ENCODE assay signal across 20 cellular contexts in genomic region chr16:82657239-82657638, GRCh38. TPM values are rescaled to one million over a fixed set of nuclear protein-coding genes. Genes with fewer than 3 reads are reported as not detected.
DNase-seq lines count a peak whose midpoint lies in the region; ATAC-seq and TF ChIP-seq lines count a peak whose summit lies in the region.
"Had no signal": no experiment of that assay in that cellular context is flagged by ENCODE, and none has a peak within 500 bp of the region (broad histone marks: within the 10 kb centered on the region; RNA-seq: fewer than 3 reads in every experiment).

No MANE protein-coding gene starts in this region.

- no peak for TF ChIP-seq CTCF in RWPE2 (IDR thresholded peaks at IDR 0.05; ENCODE audit: poor library complexity, severe bottlenecking)
- TF ChIP-seq CTCF in epithelial cell of esophagus (IDR thresholded peaks at IDR 0.05; ENCODE audit: insufficient read depth, low read depth, low read length, missing control alignments): no peak
- TF ChIP-seq CTCF in osteoblast (IDR thresholded peaks at IDR 0.05; ENCODE audit: extremely low read depth, low read depth, low read length): no peak
- TF ChIP-seq CTCF in neural progenitor cell (IDR thresholded peaks at IDR 0.05): no peak
- TF ChIP-seq CTCF in lower lobe of right lung (IDR thresholded peaks at IDR 0.05): no peak

- H3K36me3 Mint-ChIP-seq in neural progenitor cell: no peaks in the 10 kb centered on the region
- peaks cover 3% of the 10 kb centered on the region for H3K36me3 Mint-ChIP-seq in activated naive CD4-positive, alpha-beta T cell treated with anti-CD3 and anti-CD28 coated beads, Interleukin-2, amount 10 ng/mL, durations not matched to agents 7 days and 5 days
- H3K36me3 Mint-ChIP-seq: IgD-negative memory B cell had no signal

- no peaks in the 10 kb centered on the region for H3K27me3 Mint-ChIP-seq in neural progenitor cell (ENCODE audit: insufficient read depth, low read depth)
- no peaks in the 10 kb centered on the region for H3K27me3 Mint-ChIP-seq in activated naive CD4-positive, alpha-beta T cell treated with anti-CD3 and anti-CD28 coated beads, Interleukin-2, amount 10 ng/mL, durations not matched to agents 7 days and 5 days
- H3K27me3 Mint-ChIP-seq: IgD-negative memory B cell had no signal

- H3K4me2 ChIP-seq in osteoblast (ENCODE audit: insufficient read depth, low read length) (peak overlapping the region; percentile 29), neural progenitor cell (no peak overlapping the region)
- H3K4me2 ChIP-seq: BLaER1 had no signal

- DNase-seq in ELR (ENCODE audit: low read depth) (peak; percentile 65), RWPE2 (ENCODE audit: low spot score) (no peak), epithelial cell of esophagus (ENCODE audit: low read depth) (peak; percentile 36), osteoblast (ENCODE audit: insufficient read length, low spot score, missing footprints) (no peak), neural progenitor cell (ENCODE audit: low spot score) (no peak), lower lobe of right lung (no peak)
- no peak for DNase-seq in stimulated activated CD4-positive, alpha-beta T cell treated with anti-CD3 and anti-CD28 coated beads, Interleukin-1b, Interleukin-23, amount 100 ng/mL, for 48 hours
- DNase-seq in activated naive CD4-positive, alpha-beta T cell treated with anti-CD3 and anti-CD28 coated beads, Interleukin-2, amount 10 ng/mL, durations not matched to agents 7 days and 5 days: no peak
- DNase-seq: activated effector memory CD4-positive, alpha-beta T cell treated with anti-CD3 and anti-CD28 coated beads, Interleukin-2, amount 50 U/mL, for 16 hours; effector CD8-positive, alpha-beta T cell; H7; NCI-H1092; NCI-H2171; NK-92 treated with Interleukin-12 subunit alpha and Interleukin-12 subunit beta, amount 100 ng/mL, for 24 hours; sigmoid colon; SJCRH30; stimulated activated naive CD4-positive, alpha-beta T cell treated with Interleukin-2 at 50 U/mL for 16 hours had no signal

- peaks cover 24% of the 10 kb centered on the region for H3K79me2 ChIP-seq in osteoblast (ENCODE audit: insufficient read depth, low read length)
- no peaks in the 10 kb centered on the region for H3K79me2 ChIP-seq in neural progenitor cell (ENCODE audit: low read depth)

- H3K4me1 ChIP-seq in RWPE2 (ENCODE audit: insufficient read depth, poor library complexity, severe bottlenecking): peaks cover 54% of the 10 kb centered on the region
- peaks cover 80% of the 10 kb centered on the region for H3K4me1 ChIP-seq in osteoblast (ENCODE audit: insufficient read depth, low read length)
- H3K4me1 ChIP-seq in neural progenitor cell: no peaks in the 10 kb centered on the region
- peaks cover 11% of the 10 kb centered on the region for H3K4me1 ChIP-seq in lower lobe of right lung

- H3K36me3 ChIP-seq in RWPE2 (ENCODE audit: low read depth) (0 out of 2 replicates have a peak, but pooled peaks cover 3% of the 10 kb centered on the region), osteoblast (ENCODE audit: insufficient read depth, low read length) (no peaks in the 10 kb centered on the region), neural progenitor cell (no peaks in the 10 kb centered on the region), lower lobe of right lung (no peaks in the 10 kb centered on the region)
- H3K36me3 ChIP-seq: BLaER1, sigmoid colon, SJCRH30 had no signal

- H2AFZ ChIP-seq in osteoblast (ENCODE audit: low read length): no peak overlapping the region
- H2AFZ ChIP-seq in neural progenitor cell (replicated peaks): no peak overlapping the region

- peak overlapping the region; percentile 99 for H3K27ac ChIP-seq in RWPE2 (ENCODE audit: poor library complexity, severe bottlenecking)
- peak overlapping the region; percentile 96 for H3K27ac ChIP-seq in osteoblast (ENCODE audit: low read depth, low read length)
- no peak overlapping the region for H3K27ac ChIP-seq in neural progenitor cell
- no peak overlapping the region for H3K27ac ChIP-seq in lower lobe of right lung
- H3K27ac ChIP-seq: BLaER1, sigmoid colon, SJCRH30 had no signal

- no peaks in the 10 kb centered on the region for H3F3A ChIP-seq in neural progenitor cell (ENCODE audit: low read depth)

- CTCF ChIA-PET in activated naive CD4-positive, alpha-beta T cell treated with anti-CD3 and anti-CD28 coated beads, Interleukin-2, amount 10 ng/mL, durations not matched to agents 7 days and 5 days (lab: Charles Lee): no interaction called here

- H3K9ac ChIP-seq in neural progenitor cell: no peak overlapping the region
- H3K9ac ChIP-seq: BLaER1 had no signal

- H3K27me3 ChIP-seq in RWPE2 (ENCODE audit: insufficient read depth, poor library complexity, severe bottlenecking): no peaks in the 10 kb centered on the region
- H3K27me3 ChIP-seq in osteoblast (ENCODE audit: insufficient read depth, low read length): no peaks in the 10 kb centered on the region
- H3K27me3 ChIP-seq in neural progenitor cell: no peaks in the 10 kb centered on the region
- H3K27me3 ChIP-seq in lower lobe of right lung (ENCODE audit: low read depth): no peaks in the 10 kb centered on the region
- H3K27me3 ChIP-seq: BLaER1, sigmoid colon, SJCRH30 had no signal

- H4K20me1 ChIP-seq in osteoblast (ENCODE audit: insufficient read depth, low read length) (no peaks in the 10 kb centered on the region), neural progenitor cell (ENCODE audit: low read depth) (no peaks in the 10 kb centered on the region)
- H4K20me1 ChIP-seq: BLaER1 had no signal

- H3K9me3 Mint-ChIP-seq in neural progenitor cell: no peaks in the 10 kb centered on the region
- no peaks in the 10 kb centered on the region for H3K9me3 Mint-ChIP-seq in activated naive CD4-positive, alpha-beta T cell treated with anti-CD3 and anti-CD28 coated beads, Interleukin-2, amount 10 ng/mL, durations not matched to agents 7 days and 5 days

- H3K9me3 ChIP-seq in RWPE2 (ENCODE audit: severe bottlenecking) (no peaks in the 10 kb centered on the region), osteoblast (ENCODE audit: low read depth, low read length) (no peaks in the 10 kb centered on the region), neural progenitor cell (ENCODE audit: low read depth) (no peaks in the 10 kb centered on the region), lower lobe of right lung (no peaks in the 10 kb centered on the region)
- H3K9me3 ChIP-seq: BLaER1, sigmoid colon, SJCRH30 had no signal

- H3K27ac Mint-ChIP-seq in neural progenitor cell: no peak overlapping the region
- no peak overlapping the region for H3K27ac Mint-ChIP-seq in activated naive CD4-positive, alpha-beta T cell treated with anti-CD3 and anti-CD28 coated beads, Interleukin-2, amount 10 ng/mL, durations not matched to agents 7 days and 5 days

- H3K4me3 Mint-ChIP-seq in neural progenitor cell: no peak overlapping the region
- no peak overlapping the region for H3K4me3 Mint-ChIP-seq in activated naive CD4-positive, alpha-beta T cell treated with anti-CD3 and anti-CD28 coated beads, Interleukin-2, amount 10 ng/mL, durations not matched to agents 7 days and 5 days
- H3K4me3 Mint-ChIP-seq: IgD-negative memory B cell had no signal

- ATAC-seq in RWPE2 (ENCODE audit: low read depth): no peak
- ATAC-seq in lower lobe of right lung: no peak

- intact Hi-C loops in lower lobe of right lung (cut with DNase I): no loop called here

- H3K4me3 ChIP-seq in RWPE2 (ENCODE audit: severe bottlenecking) (no peak overlapping the region), epithelial cell of esophagus (ENCODE audit: low read length) (no peak overlapping the region), osteoblast (ENCODE audit: insufficient read depth, low read length) (no peak overlapping the region), neural progenitor cell (no peak overlapping the region), lower lobe of right lung (no peak overlapping the region)
- H3K4me3 ChIP-seq: BLaER1, sigmoid colon, SJCRH30 had no signal

- peaks cover 7% of the 10 kb centered on the region for H3K4me1 Mint-ChIP-seq in neural progenitor cell
- peaks cover 83% of the 10 kb centered on the region for H3K4me1 Mint-ChIP-seq in activated naive CD4-positive, alpha-beta T cell treated with anti-CD3 and anti-CD28 coated beads, Interleukin-2, amount 10 ng/mL, durations not matched to agents 7 days and 5 days

RNA-seq across cellular contexts. Expression of gene CDH13, which starts 30.5 kb away (rescaled TPM):
- 102 and 104 TPM in 2 replicates for total RNA-seq in osteoblast
- 3.0 and 3.2 TPM in 2 replicates for total RNA-seq in neural progenitor cell (ENCODE audit: low replicate concordance)
- 14.3 TPM for total RNA-seq in lower lobe of right lung
- total RNA-seq: activated CD8-positive, alpha-beta memory T cell treated with anti-CD3 and anti-CD28 coated beads for 36 hours had no signal

Comparison
In these comparisons a context has a peak if more than half of its experiments do, and no peak if none do; other contexts are left out.
1. DNase-seq: peak in ELR (single experiment) and epithelial cell of esophagus (single experiment); none in RWPE2 (single experiment), osteoblast (single experiment), stimulated activated CD4-positive, alpha-beta T cell treated with anti-CD3 and anti-CD28 coated beads, Interleukin-1b, Interleukin-23, amount 100 ng/mL, for 48 hours (single experiment), neural progenitor cell (single experiment), activated naive CD4-positive, alpha-beta T cell treated with anti-CD3 and anti-CD28 coated beads, Interleukin-2, amount 10 ng/mL, durations not matched to agents 7 days and 5 days (single experiment) and lower lobe of right lung (single experiment).
2. H3K27ac ChIP-seq: peak in RWPE2 (single experiment) and osteoblast (single experiment); none in neural progenitor cell (single experiment) and lower lobe of right lung (single experiment).